ENCODE assay signal across 8 cellular contexts in the genomic region with DNA sequence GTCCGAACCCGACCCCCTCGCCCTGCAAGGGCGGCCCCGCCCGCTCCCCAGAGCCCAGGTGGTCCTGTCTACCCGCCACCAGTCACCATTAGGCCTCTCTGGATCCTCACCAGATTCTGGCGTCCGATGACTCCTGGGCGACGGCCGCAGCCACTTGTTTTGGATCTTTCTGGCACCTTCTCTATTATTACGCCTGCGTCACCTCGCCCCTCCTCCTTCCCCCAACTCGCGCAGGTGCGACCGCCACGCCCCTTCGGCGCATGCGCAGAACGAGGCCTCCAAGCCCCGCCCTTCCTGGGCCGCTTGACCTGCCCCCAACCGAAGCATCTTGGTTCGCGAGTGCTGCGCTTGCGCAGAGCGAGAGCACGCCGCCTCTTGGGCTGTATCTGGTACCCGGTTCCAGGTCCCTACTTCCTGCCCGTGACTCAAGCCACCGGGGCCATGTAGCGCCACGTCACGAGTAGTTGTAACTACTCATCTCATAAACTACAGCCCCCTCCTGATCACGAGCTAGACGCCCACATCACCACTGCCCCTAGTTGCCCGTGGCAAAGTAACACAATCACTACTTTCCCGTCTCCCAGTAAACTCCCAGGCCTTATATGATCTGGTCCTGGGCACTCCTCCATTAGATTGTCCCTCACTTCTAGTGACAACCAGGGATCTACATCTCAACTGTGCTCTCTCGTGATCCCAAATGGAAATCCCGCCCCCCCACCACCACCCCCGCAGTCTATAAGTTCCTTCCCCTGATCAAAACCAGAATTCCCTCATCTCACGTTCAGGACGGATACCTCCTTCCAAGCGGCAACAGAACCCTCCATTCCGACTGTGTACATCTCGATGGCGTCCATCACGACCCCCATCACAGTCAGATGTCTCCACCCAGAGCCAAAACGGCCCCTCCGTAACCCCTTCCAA. TPM values are rescaled to one million over a fixed set of nuclear protein-coding genes. Genes with fewer than 3 reads are reported as not detected.
A peak's percentile ranks its signal among the peaks of the same experiment; 100 is the strongest.
DNase-seq lines count a peak whose midpoint lies in the region; ATAC-seq and TF ChIP-seq lines count a peak whose summit lies in the region.

A gene with protein sequence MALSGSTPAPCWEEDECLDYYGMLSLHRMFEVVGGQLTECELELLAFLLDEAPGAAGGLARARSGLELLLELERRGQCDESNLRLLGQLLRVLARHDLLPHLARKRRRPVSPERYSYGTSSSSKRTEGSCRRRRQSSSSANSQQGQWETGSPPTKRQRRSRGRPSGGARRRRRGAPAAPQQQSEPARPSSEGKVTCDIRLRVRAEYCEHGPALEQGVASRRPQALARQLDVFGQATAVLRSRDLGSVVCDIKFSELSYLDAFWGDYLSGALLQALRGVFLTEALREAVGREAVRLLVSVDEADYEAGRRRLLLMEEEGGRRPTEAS (minus strand): TSS at position 156 of the 921 bp plus-strand sequence. CDS start 670 bp downstream, outside the sequence.

- peaks cover 49% of the 10 kb centered on the region for H3K36me3 Mint-ChIP-seq in CD8-positive, alpha-beta T cell
- H3K36me3 Mint-ChIP-seq in memory B cell = peaks cover 12% of the 10 kb centered on the region

- H3K9me3 ChIP-seq in CD8-positive, alpha-beta T cell (ENCODE audit: low read length) = no peaks in the 10 kb centered on the region
- no peaks in the 10 kb centered on the region for H3K9me3 ChIP-seq in effector memory CD4-positive, alpha-beta T cell (ENCODE audit: control insufficient read depth, low read length)

- H3K4me3 Mint-ChIP-seq in CD8-positive, alpha-beta T cell = peak within 1 kb of the TSS; percentile 96
- peak within 1 kb of the TSS; percentile 78 for H3K4me3 Mint-ChIP-seq in memory B cell

- peak within 1 kb of the TSS; percentile 95 for H3K27ac Mint-ChIP-seq in CD8-positive, alpha-beta T cell
- peak within 1 kb of the TSS; percentile 93 for H3K27ac Mint-ChIP-seq in memory B cell

- POLR2A ChIA-PET in CD8-positive, alpha-beta T cell (lab: Charles Lee) = interaction anchor here (1.0 to 4.1 kb wide), 4 partner anchors 19 to 63 kb away, joined by 3 to 28 read pairs (median 6); a partner anchor contains a TSS
- POLR2A ChIA-PET in activated CD8-positive, alpha-beta memory T cell treated with anti-CD3 and anti-CD28 coated beads for 36 hours (lab: Charles Lee) = interaction anchor here (0.8 to 1.1 kb wide), 2 partner anchors 18 to 28 kb away, joined by 4 read pairs; no protein-coding TSS in a partner anchor

- no peaks in the 10 kb centered on the region for H3K9me3 Mint-ChIP-seq in CD8-positive, alpha-beta T cell
- no peaks in the 10 kb centered on the region for H3K9me3 Mint-ChIP-seq in memory B cell

- H3K27ac ChIP-seq in CD8-positive, alpha-beta T cell (ENCODE audit: low read depth, low read length) = peak within 1 kb of the TSS; percentile 98
- H3K27ac ChIP-seq in effector memory CD4-positive, alpha-beta T cell (ENCODE audit: insufficient read depth, low read length, poor library complexity, severe bottlenecking) = peak within 1 kb of the TSS; percentile 96

- peaks cover 71% of the 10 kb centered on the region for H3K4me1 Mint-ChIP-seq in CD8-positive, alpha-beta T cell (ENCODE audit: low read depth)
- H3K4me1 Mint-ChIP-seq in memory B cell = peaks cover 55% of the 10 kb centered on the region

- H3K27me3 Mint-ChIP-seq in CD8-positive, alpha-beta T cell (ENCODE audit: low read depth) = no peaks in the 10 kb centered on the region
- no peaks in the 10 kb centered on the region for H3K27me3 Mint-ChIP-seq in memory B cell

- H3K4me3 ChIP-seq in CD8-positive, alpha-beta T cell (ENCODE audit: low read depth, low read length) = peak within 1 kb of the TSS; percentile 84
- peak within 1 kb of the TSS; percentile 90 for H3K4me3 ChIP-seq in effector memory CD4-positive, alpha-beta T cell (ENCODE audit: insufficient read depth, low read depth, low read length, poor library complexity, severe bottlenecking)

- peaks cover 7% of the 10 kb centered on the region for H3K36me3 ChIP-seq in CD8-positive, alpha-beta T cell (ENCODE audit: insufficient read depth, low read length)
- H3K36me3 ChIP-seq in effector memory CD4-positive, alpha-beta T cell (ENCODE audit: control insufficient read depth, insufficient read depth, low read length) = peaks cover 22% of the 10 kb centered on the region

- no peak for TF ChIP-seq CTCF in CD8-positive, alpha-beta T cell (IDR thresholded peaks at IDR 0.05)
- no peak for TF ChIP-seq CTCF in GM20000 (IDR thresholded peaks at IDR 0.05; ENCODE audit: extremely low read depth, missing control alignments)

- intact Hi-C loops in CD8-positive, alpha-beta T cell (cut with DNase I, micrococcal nuclease) = loop anchor here (1.0 to 10.0 kb wide), 9 partner anchors 18 to 207 kb away; a partner anchor contains a TSS

- ATAC-seq in CD8-positive, alpha-beta T cell = peak; percentile 72
- peak; percentile 77 for ATAC-seq in memory B cell (ENCODE audit: low read depth)

- CTCF ChIA-PET in CD8-positive, alpha-beta T cell (lab: Charles Lee) = interaction anchor here (1.0 to 2.7 kb wide), 3 partner anchors 17 to 85 kb away, joined by 3 to 13 read pairs (median 8); a partner anchor contains a TSS
- CTCF ChIA-PET in activated CD8-positive, alpha-beta memory T cell treated with anti-CD3 and anti-CD28 coated beads for 36 hours (lab: Charles Lee) = interaction anchor here (0.6 to 2.7 kb wide), 5 partner anchors 17 to 62 kb away, joined by 3 to 14 read pairs (median 4); no protein-coding TSS in a partner anchor

- peak; percentile 99 to 100 (median 100) for DNase-seq in CD8-positive, alpha-beta T cell
- DNase-seq in GM20000 (ENCODE audit: low spot score) (peak; percentile 98), HT-29 (ENCODE audit: low spot score) (peak; percentile 100), NOMO-1 (lab: John Stamatoyannopoulos, UW; ENCODE audit: unreplicated experiment in 2 of 2) (peak; percentile 93 to 97), memory B cell (ENCODE audit: low spot score in 2 of 2) (peak; percentile 99 to 100)
- peak; percentile 99 to 100 (median 100) for DNase-seq in effector memory CD4-positive, alpha-beta T cell
- DNase-seq in stimulated activated CD8-positive, alpha-beta memory T cell treated with anti-CD3 and anti-CD28 coated beads, Interleukin-12 subunit alpha, Interleukin-12 subunit beta, amount 100 ng/mL, for 24 hours (ENCODE audit: extremely low read depth) = peak; percentile 94

- H3K4me1 ChIP-seq in CD8-positive, alpha-beta T cell (ENCODE audit: insufficient read depth, low read length) = peaks cover 64% of the 10 kb centered on the region
- H3K4me1 ChIP-seq in effector memory CD4-positive, alpha-beta T cell (ENCODE audit: control insufficient read depth, insufficient read depth, low read length, poor library complexity, severe bottlenecking) = peaks cover 62% of the 10 kb centered on the region

- no peaks in the 10 kb centered on the region for H3K27me3 ChIP-seq in CD8-positive, alpha-beta T cell (ENCODE audit: insufficient read depth, low read length)
- H3K27me3 ChIP-seq in effector memory CD4-positive, alpha-beta T cell (replicated peaks; ENCODE audit: control insufficient read depth, insufficient read depth, low read length, poor library complexity, severe bottlenecking) = no peaks in the 10 kb centered on the region

RNA-seq across cellular contexts. Expression of the gene that starts here (rescaled TPM):
- total RNA-seq in CD8-positive, alpha-beta T cell = 100 to 1,000 TPM; 112 to 115 TPM
- 121 and 124 TPM in 2 replicates for total RNA-seq in HT-29 (2014; rRNA removed; shearing (Covaris generic))
- 10 to 100 TPM; 27.4 to 28.6 TPM for total RNA-seq in activated CD8-positive, alpha-beta memory T cell treated with anti-CD3 and anti-CD28 coated beads for 36 hours

Comparison
In these comparisons a context has a peak if more than half of its experiments do, and no peak if none do; other contexts are left out.
1. Peak in every context shown above with its lines: DNase-seq, ATAC-seq, H3K4me3 ChIP-seq and H3K27ac ChIP-seq.